11 cellular contexts compared by ENCODE assay signal in genomic region chr15:72532991-72533601, GRCh38. TPM values are rescaled to one million over a fixed set of nuclear protein-coding genes. Genes with fewer than 3 reads are reported as not detected.
A peak's percentile ranks its signal among the peaks of the same experiment; 100 is the strongest.
DNase-seq lines count a peak whose midpoint lies in the region; ATAC-seq and TF ChIP-seq lines count a peak whose summit lies in the region.
"Had no signal": no experiment of that assay in that cellular context is flagged by ENCODE, and none has a peak within 500 bp of the region (broad histone marks: within the 10 kb centered on the region; RNA-seq: fewer than 3 reads in every experiment).

No MANE protein-coding gene starts in this region.

- intact Hi-C loops in activated naive CD4-positive, alpha-beta T cell treated with anti-CD3 and anti-CD28 coated beads for 36 hours (cut with micrococcal nuclease): loop anchor here (1.0 to 10.0 kb wide), 4 partner anchors 36 to 338 kb away; partner anchors contain the start of gene GRAMD2A
- intact Hi-C loops in OCI-LY7 (cut with micrococcal nuclease; ENCODE audit: unreplicated experiment) (loop anchor here (2.0 kb wide), 1 partner anchor 220 kb away; no protein-coding TSS in a partner anchor), spleen (cut with DNase I; ENCODE audit: low total_unique reads) (no loop called here)

- no TSS peak for BruUV-seq in OCI-LY7 (replicated peaks; lab: Mats Ljungman, UMichigan)

- H3K27ac ChIP-seq in OCI-LY7 (ENCODE audit: low read depth, low read length, poor library complexity, severe bottlenecking): no peak overlapping the region
- no peak overlapping the region for H3K27ac ChIP-seq in spleen

- peak; percentile 36 for DNase-seq in activated naive CD4-positive, alpha-beta T cell treated with anti-CD3 and anti-CD28 coated beads for 36 hours
- DNase-seq in activated naive CD4-positive, alpha-beta T cell (lab: John Stamatoyannopoulos, UW): no peak
- DNase-seq in OCI-LY7 (ENCODE audit: low spot score) (peak; percentile 14), endothelial cell (ENCODE audit: low spot score) (peak; percentile 24), spleen (no peak), KG1 (lab: John Stamatoyannopoulos, UW) (no peak)
- DNase-seq: DMS53, hippocampal formation, NCI-H226 had no signal

- ATAC-seq in GM18511 (IDR thresholded peaks at IDR 0.05; ENCODE audit: unreplicated experiment): no peak
- ATAC-seq in GM21528 (IDR thresholded peaks at IDR 0.05; ENCODE audit: low FRiP score, unreplicated experiment): no peak

- H3K4me1 Mint-ChIP-seq in activated naive CD4-positive, alpha-beta T cell treated with anti-CD3 and anti-CD28 coated beads for 36 hours (ENCODE audit: low read depth): peaks cover 47% of the 10 kb centered on the region
- no peaks in the 10 kb centered on the region for H3K4me1 Mint-ChIP-seq in endothelial cell (ENCODE audit: unreplicated experiment)

- no peaks in the 10 kb centered on the region for H3K9me2 ChIP-seq in OCI-LY7 (ENCODE audit: insufficient read depth, low read length)

- peaks cover 17% of the 10 kb centered on the region for H3K36me3 ChIP-seq in OCI-LY7 (ENCODE audit: insufficient read depth, low read length)
- H3K36me3 ChIP-seq in spleen: peaks cover 0 to 8% (median 0%) of the 10 kb centered on the region in 6 donors

- H2AFZ ChIP-seq in OCI-LY7 (ENCODE audit: low read length): no peak overlapping the region

- peaks cover 4% of the 10 kb centered on the region for H3K36me3 Mint-ChIP-seq in activated naive CD4-positive, alpha-beta T cell treated with anti-CD3 and anti-CD28 coated beads for 36 hours (ENCODE audit: low read depth)
- no peaks in the 10 kb centered on the region for H3K36me3 Mint-ChIP-seq in endothelial cell (ENCODE audit: low read depth, unreplicated experiment)

- peak; percentile 79 for TF ChIP-seq CTCF in OCI-LY7 (conservative IDR thresholded peaks at IDR 0.05; ENCODE audit: low read length)
- peak; percentile 49 for TF ChIP-seq CTCF in endothelial cell (IDR thresholded peaks at IDR 0.05; ENCODE audit: unreplicated experiment)
- peak in 8 of 11 experiments; percentile 23 to 55 (median 34) for TF ChIP-seq CTCF in spleen (IDR thresholded peaks at IDR 0.05 in 8 of 11, conservative IDR thresholded peaks at IDR 0.05 in 3 of 11)

- H3K4me3 ChIP-seq in OCI-LY7 (ENCODE audit: low read depth, low read length, poor library complexity, severe bottlenecking) (no peak overlapping the region), spleen (no peak overlapping the region)

- no peak overlapping the region for H3K4me3 Mint-ChIP-seq in activated naive CD4-positive, alpha-beta T cell treated with anti-CD3 and anti-CD28 coated beads for 36 hours
- no peak overlapping the region for H3K4me3 Mint-ChIP-seq in endothelial cell (ENCODE audit: unreplicated experiment)

- no peak overlapping the region for H3K27ac Mint-ChIP-seq in activated naive CD4-positive, alpha-beta T cell treated with anti-CD3 and anti-CD28 coated beads for 36 hours
- H3K27ac Mint-ChIP-seq in endothelial cell (ENCODE audit: unreplicated experiment): no peak overlapping the region

- CTCF ChIA-PET in activated naive CD4-positive, alpha-beta T cell treated with anti-CD3 and anti-CD28 coated beads for 36 hours (lab: Charles Lee): interaction anchor here (0.5 to 1.6 kb wide), 10 partner anchors 11 to 1150 kb away, joined by 3 to 9 read pairs (median 5); partner anchors contain the start of gene ARIH1
- CTCF ChIA-PET in OCI-LY7 (lab: Charles Lee; ENCODE audit: unreplicated experiment): no interaction called here

- no peaks in the 10 kb centered on the region for H3K27me3 ChIP-seq in spleen (replicated peaks in 1 of 7)

- H3K79me2 ChIP-seq in OCI-LY7 (ENCODE audit: insufficient read depth, low read depth, low read length): peaks cover 55% of the 10 kb centered on the region; the same call in 1 of the 2 replicates

- H3K4me2 ChIP-seq in OCI-LY7 (ENCODE audit: low read length): no peak overlapping the region

- no peak for TF ChIP-seq POLR2A in spleen (IDR thresholded peaks at IDR 0.05)

- H4K20me1 ChIP-seq in OCI-LY7 (ENCODE audit: insufficient read depth, low read length): peaks cover 4% of the 10 kb centered on the region; the same call in 1 of the 2 replicates

- H3K4me1 ChIP-seq in OCI-LY7 (ENCODE audit: insufficient read depth, low read length, poor library complexity, severe bottlenecking): no peaks in the 10 kb centered on the region
- peaks cover 0 to 56% (median 11%) of the 10 kb centered on the region in 6 donors for H3K4me1 ChIP-seq in spleen

- 94 to 99% (median 96%) methylated on average over 5 of the region's 5 CpGs for WGBS in spleen, 5 donors

- no peaks in the 10 kb centered on the region for H3K9me3 ChIP-seq in OCI-LY7 (ENCODE audit: low read length)
- no peaks in the 10 kb centered on the region for H3K9me3 ChIP-seq in spleen

- H3K27me3 Mint-ChIP-seq in activated naive CD4-positive, alpha-beta T cell treated with anti-CD3 and anti-CD28 coated beads for 36 hours (ENCODE audit: low read depth): no peaks in the 10 kb centered on the region
- H3K27me3 Mint-ChIP-seq in endothelial cell (ENCODE audit: unreplicated experiment): no peaks in the 10 kb centered on the region

- POLR2A ChIA-PET in OCI-LY7 (lab: Charles Lee): no interaction called here

- H3K9me3 Mint-ChIP-seq in activated naive CD4-positive, alpha-beta T cell treated with anti-CD3 and anti-CD28 coated beads for 36 hours: no peaks in the 10 kb centered on the region
- H3K9me3 Mint-ChIP-seq in endothelial cell (ENCODE audit: unreplicated experiment): no peaks in the 10 kb centered on the region

RNA-seq across cellular contexts. Expression of gene ARIH1, which starts 59.0 kb away (rescaled TPM):
- total RNA-seq in activated naive CD4-positive, alpha-beta T cell treated with anti-CD3 and anti-CD28 coated beads for 36 hours: 100 to 1,000 TPM; 174 to 183 TPM
- 33.0 and 37.1 TPM in 2 replicates for total RNA-seq in OCI-LY7 (2014; rRNA removed; shearing (Covaris generic))
- total RNA-seq in OCI-LY7 (2022): 142 and 153 TPM in 2 replicates
- total RNA-seq in endothelial cell (ENCODE audit: unreplicated experiment): 184 TPM
- 100 to 1,000 TPM in 4 of 7 donors, 10 to 100 TPM in 3; 46.2 to 171 (median 147) TPM for total RNA-seq in spleen
- 10 to 100 TPM; 14.8 to 24.2 (median 15.5) TPM for polyA plus RNA-seq in spleen

Comparison
In these comparisons a context has a peak if more than half of its experiments do, and no peak if none do; other contexts are left out.
1. DNase-seq: peak in activated naive CD4-positive, alpha-beta T cell treated with anti-CD3 and anti-CD28 coated beads for 36 hours (single experiment), OCI-LY7 (single experiment) and endothelial cell (single experiment); none in activated naive CD4-positive, alpha-beta T cell (0 of 4), spleen (single experiment) and KG1 (single experiment).
2. Peak in every context shown above with its lines, with median percentiles within 50 percentile points of each other: CTCF ChIP-seq.